28 cellular contexts compared by ENCODE assay signal in genomic region chr18:24354278-24354677, GRCh38.
"Had no signal": no experiment of that assay in that cellular context is flagged by ENCODE, and none has a peak within 500 bp of the region (broad histone marks: within the 10 kb centered on the region; RNA-seq: fewer than 3 reads in every experiment).

No MANE protein-coding gene starts in this region.

- H3K9me3 ChIP-seq: left ventricle myocardium inferior, neutrophil, ovary, sigmoid colon, spleen, testis, thyroid gland, transverse colon, upper lobe of left lung, vagina had no signal

- H3K79me2 ChIP-seq: hepatocyte had no signal

- H3K27me3 ChIP-seq: heart right ventricle, hepatocyte, neural progenitor cell, neutrophil, ovary, sigmoid colon, spleen, testis, thyroid gland, transverse colon, upper lobe of left lung, vagina had no signal

- H3K27ac Mint-ChIP-seq: memory B cell; natural killer cell; nephron progenitor cell; neural progenitor cell; progenitor cell of endocrine pancreas; stimulated activated effector memory CD8-positive, alpha-beta T cell treated with anti-CD3 and anti-CD28 coated beads, Interleukin-12 subunit alpha, Interleukin-12 subunit beta, amount 100 ng/mL, for 72 hours; stimulated activated naive CD8-positive, alpha-beta T cell treated with anti-CD3 and anti-CD28 coated beads, Interleukin-15, Interleukin-2, amounts not matched to agents 100 ng/mL and 50 ng/mL, for 24 hours had no signal

- H3K36me3 Mint-ChIP-seq: memory B cell; naive B cell; natural killer cell; stimulated activated effector memory CD8-positive, alpha-beta T cell treated with anti-CD3 and anti-CD28 coated beads, Interleukin-12 subunit alpha, Interleukin-12 subunit beta, amount 100 ng/mL, for 72 hours had no signal

- H3K4me1 Mint-ChIP-seq: memory B cell; naive B cell; natural killer cell; stimulated activated effector memory CD8-positive, alpha-beta T cell treated with anti-CD3 and anti-CD28 coated beads, Interleukin-12 subunit alpha, Interleukin-12 subunit beta, amount 100 ng/mL, for 72 hours had no signal

- H3K4me3 ChIP-seq: heart right ventricle, hepatocyte, left ventricle myocardium inferior, lung, neural progenitor cell, ovary, sigmoid colon, spleen, testis, thyroid gland, transverse colon, upper lobe of left lung, vagina had no signal

- H3K27me3 Mint-ChIP-seq: naive B cell; progenitor cell of endocrine pancreas; stimulated activated naive CD8-positive, alpha-beta T cell treated with anti-CD3 and anti-CD28 coated beads, Interleukin-15, Interleukin-2, amounts not matched to agents 100 ng/mL and 50 ng/mL, for 24 hours had no signal

- H3K4me2 ChIP-seq: hepatocyte, neural progenitor cell had no signal

- H3K36me3 ChIP-seq: left ventricle myocardium inferior, neural progenitor cell, neutrophil, ovary, sigmoid colon, spleen, thyroid gland, transverse colon, upper lobe of left lung, vagina had no signal

- H3K9me3 Mint-ChIP-seq: stimulated activated effector memory CD8-positive, alpha-beta T cell treated with anti-CD3 and anti-CD28 coated beads, Interleukin-12 subunit alpha, Interleukin-12 subunit beta, amount 100 ng/mL, for 72 hours; stimulated activated naive CD8-positive, alpha-beta T cell treated with anti-CD3 and anti-CD28 coated beads, Interleukin-15, Interleukin-2, amounts not matched to agents 100 ng/mL and 50 ng/mL, for 24 hours had no signal

- FAIRE-seq: small intestine had no signal

- DNase-seq: heart right ventricle; islet precursor cell; left ventricle myocardium inferior; naive B cell; natural killer cell; nephron progenitor cell; occipital lobe; ovary; retina; right cardiac atrium; sigmoid colon; small intestine; spleen; stimulated activated CD4-positive, alpha-beta T cell treated with anti-CD3 and anti-CD28 coated beads, Interleukin-4, amount 100 ng/mL, for 24 hours; stimulated activated naive CD4-positive, alpha-beta T cell; testis; thyroid gland; transverse colon; upper lobe of left lung had no signal

- ATAC-seq: heart right ventricle; natural killer cell; right cardiac atrium; stimulated activated effector memory CD8-positive, alpha-beta T cell treated with anti-CD3 and anti-CD28 coated beads, Interleukin-12 subunit alpha, Interleukin-12 subunit beta, amount 100 ng/mL, for 72 hours had no signal

- H3K4me3 Mint-ChIP-seq: memory B cell; naive B cell; natural killer cell; nephron progenitor cell; neural progenitor cell; stimulated activated effector memory CD8-positive, alpha-beta T cell treated with anti-CD3 and anti-CD28 coated beads, Interleukin-12 subunit alpha, Interleukin-12 subunit beta, amount 100 ng/mL, for 72 hours; stimulated activated naive CD8-positive, alpha-beta T cell treated with anti-CD3 and anti-CD28 coated beads, Interleukin-15, Interleukin-2, amounts not matched to agents 100 ng/mL and 50 ng/mL, for 24 hours had no signal

- H2AFZ ChIP-seq: hepatocyte, neural progenitor cell had no signal

- H3K9ac ChIP-seq: neural progenitor cell had no signal

- H3K4me1 ChIP-seq: heart right ventricle, left ventricle myocardium inferior, neural progenitor cell, sigmoid colon, spleen, testis, transverse colon, upper lobe of left lung, vagina had no signal

- H3K27ac ChIP-seq: heart right ventricle, hepatocyte, left ventricle myocardium inferior, neural progenitor cell, neutrophil, ovary, sigmoid colon, spleen, testis, thyroid gland, transverse colon, upper lobe of left lung, vagina had no signal
